In the genomic region with DNA sequence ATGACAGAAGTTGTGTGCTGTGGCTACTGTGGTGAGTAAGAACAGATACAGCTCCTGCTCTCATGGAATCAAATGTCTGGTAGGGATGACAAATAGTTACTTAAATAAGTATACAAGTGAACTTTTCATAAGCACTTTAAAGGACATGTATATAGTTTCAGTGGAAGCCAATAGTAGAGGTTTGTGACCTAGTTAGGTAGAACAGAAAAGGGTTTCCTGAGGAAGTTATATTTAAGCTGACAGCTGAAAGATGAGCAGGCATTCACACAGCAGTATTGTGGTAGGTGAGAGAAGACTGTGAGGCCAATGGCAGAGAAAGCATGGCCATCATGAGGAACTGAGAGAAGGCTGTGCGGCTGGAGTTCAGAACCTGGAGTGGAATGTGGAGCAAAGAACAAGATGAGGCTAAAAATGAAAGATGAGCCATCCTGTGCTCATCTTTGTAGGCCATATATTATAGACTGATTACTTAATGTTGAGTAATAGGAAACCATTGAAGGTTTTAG, we compare ENCODE assay signal across 1 cellular context.
TF ChIP-seq lines count a peak whose summit lies in the region.

No MANE protein-coding gene starts in this region.

TF ChIP-seq in GM12878, 131 proteins besides CTCF, POLR2A, EP300 and RAD21 (continued from another document):
- TF ChIP-seq IKZF2 (IDR thresholded peaks at IDR 0.05) (peak; percentile 42; a peak in 2 of 4 replicates), BHLHE40 (IDR thresholded peaks at IDR 0.05; ENCODE audit: borderline replicate concordance in 1 of 2, low read depth in 2 of 2, low read length in 1 of 2) (no peak), RUNX3 (IDR thresholded peaks at IDR 0.05; ENCODE audit: low read length) (peak; percentile 75; the same call in 1 of the 2 replicates), IKZF1 (conservative IDR thresholded peaks at IDR 0.05) (peak; percentile 35; the same call in 1 of the 2 replicates), MTA2 (IDR thresholded peaks at IDR 0.05; ENCODE audit: low read depth) (0 out of 2 replicates have a peak, but pooled peaks have one; percentile 37), ATF7 (IDR thresholded peaks at IDR 0.05; ENCODE audit: low read depth) (no peak), PKNOX1 (IDR thresholded peaks at IDR 0.05) (peak; percentile 72), BRCA1 (IDR thresholded peaks at IDR 0.05; ENCODE audit: low read depth, low read length) (no peak), YY1 (IDR thresholded peaks at IDR 0.05; ENCODE audit: low read depth, low read length) (peak; percentile 42; the same call in 1 of the 2 replicates), PBX3 (IDR thresholded peaks at IDR 0.05; ENCODE audit: insufficient replicate concordance, low read depth, low read length) (peak; percentile 16), RFX5 (IDR thresholded peaks at IDR 0.05; ENCODE audit: low read depth, low read length) (no peak), TBL1XR1 (IDR thresholded peaks at IDR 0.05; ENCODE audit: low read depth, low read length) (no peak), EED (IDR thresholded peaks at IDR 0.05; ENCODE audit: low read depth) (peak; percentile 83), NKRF (conservative IDR thresholded peaks at IDR 0.05) (no peak), BCLAF1 (IDR thresholded peaks at IDR 0.05) (no peak), ZBED1 (IDR thresholded peaks at IDR 0.05; ENCODE audit: borderline replicate concordance) (no peak), CBX5 (IDR thresholded peaks at IDR 0.05; ENCODE audit: low read depth) (0 out of 2 replicates have a peak, but pooled peaks have one; percentile 45), ATF3 (IDR thresholded peaks at IDR 0.05; ENCODE audit: borderline replicate concordance, extremely low read depth, low read depth, low read length) (no peak), ETV6 (conservative IDR thresholded peaks at IDR 0.05 in 1 of 2, IDR thresholded peaks at IDR 0.05 in 1 of 2; ENCODE audit: borderline replicate concordance in 1 of 2, low read depth in 1 of 2) (peak in 1 of 2 experiments; percentile 48; a peak in 1 of 4 replicates), SPI1 (IDR thresholded peaks at IDR 0.05; ENCODE audit: borderline replicate concordance, insufficient read depth, low read depth, low read length) (peak; percentile 89; the same call in 1 of the 2 replicates), JUNB (IDR thresholded peaks at IDR 0.05) (0 out of 2 replicates have a peak, but pooled peaks have one; percentile 23)
- TF ChIP-seq, protein P1, sequence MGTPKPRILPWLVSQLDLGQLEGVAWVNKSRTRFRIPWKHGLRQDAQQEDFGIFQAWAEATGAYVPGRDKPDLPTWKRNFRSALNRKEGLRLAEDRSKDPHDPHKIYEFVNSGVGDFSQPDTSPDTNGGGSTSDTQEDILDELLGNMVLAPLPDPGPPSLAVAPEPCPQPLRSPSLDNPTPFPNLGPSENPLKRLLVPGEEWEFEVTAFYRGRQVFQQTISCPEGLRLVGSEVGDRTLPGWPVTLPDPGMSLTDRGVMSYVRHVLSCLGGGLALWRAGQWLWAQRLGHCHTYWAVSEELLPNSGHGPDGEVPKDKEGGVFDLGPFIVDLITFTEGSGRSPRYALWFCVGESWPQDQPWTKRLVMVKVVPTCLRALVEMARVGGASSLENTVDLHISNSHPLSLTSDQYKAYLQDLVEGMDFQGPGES (IDR thresholded peaks at IDR 0.05) = no peak
- TF ChIP-seq, protein P2, sequence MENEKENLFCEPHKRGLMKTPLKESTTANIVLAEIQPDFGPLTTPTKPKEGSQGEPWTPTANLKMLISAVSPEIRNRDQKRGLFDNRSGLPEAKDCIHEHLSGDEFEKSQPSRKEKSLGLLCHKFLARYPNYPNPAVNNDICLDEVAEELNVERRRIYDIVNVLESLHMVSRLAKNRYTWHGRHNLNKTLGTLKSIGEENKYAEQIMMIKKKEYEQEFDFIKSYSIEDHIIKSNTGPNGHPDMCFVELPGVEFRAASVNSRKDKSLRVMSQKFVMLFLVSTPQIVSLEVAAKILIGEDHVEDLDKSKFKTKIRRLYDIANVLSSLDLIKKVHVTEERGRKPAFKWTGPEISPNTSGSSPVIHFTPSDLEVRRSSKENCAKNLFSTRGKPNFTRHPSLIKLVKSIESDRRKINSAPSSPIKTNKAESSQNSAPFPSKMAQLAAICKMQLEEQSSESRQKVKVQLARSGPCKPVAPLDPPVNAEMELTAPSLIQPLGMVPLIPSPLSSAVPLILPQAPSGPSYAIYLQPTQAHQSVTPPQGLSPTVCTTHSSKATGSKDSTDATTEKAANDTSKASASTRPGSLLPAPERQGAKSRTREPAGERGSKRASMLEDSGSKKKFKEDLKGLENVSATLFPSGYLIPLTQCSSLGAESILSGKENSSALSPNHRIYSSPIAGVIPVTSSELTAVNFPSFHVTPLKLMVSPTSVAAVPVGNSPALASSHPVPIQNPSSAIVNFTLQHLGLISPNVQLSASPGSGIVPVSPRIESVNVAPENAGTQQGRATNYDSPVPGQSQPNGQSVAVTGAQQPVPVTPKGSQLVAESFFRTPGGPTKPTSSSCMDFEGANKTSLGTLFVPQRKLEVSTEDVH (IDR thresholded peaks at IDR 0.05; ENCODE audit: low read depth, partially characterized antibody) = no peak
TF ChIP-seq in GM12878: peak in this region for 17.
